Comparison of ENCODE assay signal across 1 cellular context in the genomic region with DNA sequence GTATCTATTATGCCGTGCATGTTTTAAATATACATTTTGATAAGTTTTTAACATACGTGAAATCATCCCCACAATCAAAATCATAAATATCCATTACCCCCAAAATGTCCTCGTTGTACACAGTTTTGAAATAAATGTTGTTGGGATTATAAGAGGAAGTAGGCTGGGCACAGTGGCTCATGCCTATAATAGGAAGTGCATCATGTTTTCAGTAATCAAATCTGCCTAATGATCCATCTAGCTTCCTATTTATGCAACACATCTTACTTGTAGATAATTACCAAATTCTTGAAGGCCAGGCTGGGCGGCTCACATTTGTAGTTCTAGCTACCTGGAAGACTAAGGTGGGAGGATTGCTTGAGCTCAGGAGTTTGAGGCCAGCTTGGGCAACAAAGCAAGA.
TF ChIP-seq lines count a peak whose summit lies in the region.

No MANE protein-coding gene starts in this region.

TF ChIP-seq in GM12878, 131 proteins besides CTCF, POLR2A, EP300 and RAD21:
- peak; percentile 18; the same call in 1 of the 2 replicates for TF ChIP-seq SPI1 (IDR thresholded peaks at IDR 0.05; ENCODE audit: borderline replicate concordance, insufficient read depth, low read depth, low read length)
- no peak for TF ChIP-seq EED (IDR thresholded peaks at IDR 0.05; ENCODE audit: low read depth)
- 0 out of 4 replicates have a peak, but pooled peaks have one; percentile 9 to 39 for TF ChIP-seq SRF (IDR thresholded peaks at IDR 0.05; ENCODE audit: low read depth in 2 of 2, low read length in 2 of 2)
